In the genomic region with DNA sequence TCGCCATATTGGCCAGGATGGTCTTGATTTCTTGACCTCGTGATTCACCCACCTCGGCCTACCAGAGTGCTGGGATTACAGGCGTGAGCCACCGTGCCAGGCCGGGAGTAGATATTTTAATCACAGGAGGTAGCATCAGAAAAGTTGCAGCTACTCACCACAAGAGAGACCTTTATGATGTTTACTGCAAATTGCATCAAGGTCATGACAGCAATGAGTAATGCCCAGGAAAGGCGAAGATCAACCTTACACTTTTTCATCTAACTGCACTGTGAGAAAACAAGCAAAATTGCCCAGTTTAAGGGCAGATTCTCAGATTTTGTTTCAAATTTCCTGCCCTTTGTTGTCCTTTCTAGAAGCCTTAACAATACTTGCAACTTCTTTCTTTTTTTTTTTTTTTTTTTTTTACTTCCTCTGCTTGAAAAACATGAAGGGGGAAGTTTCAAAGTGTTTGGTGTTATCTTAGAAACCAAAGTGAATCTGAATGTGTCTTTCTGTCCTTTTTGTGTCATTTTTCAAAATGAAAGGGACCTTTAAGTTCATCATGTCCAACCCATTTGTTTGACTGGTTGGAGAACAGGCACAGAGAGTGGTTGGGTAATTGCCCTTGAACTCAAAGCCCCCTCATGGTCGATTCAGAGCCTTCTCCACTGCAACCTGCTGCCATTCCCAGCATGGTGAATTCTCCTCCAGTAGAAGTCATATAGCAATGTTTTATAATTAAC, we compare ENCODE assay signal across 10 cellular contexts. TPM values are rescaled to one million over a fixed set of nuclear protein-coding genes. Genes with fewer than 3 reads are reported as not detected.
DNase-seq lines count a peak whose midpoint lies in the region; ATAC-seq, FAIRE-seq and TF ChIP-seq lines count a peak whose summit lies in the region.
"Had no signal": no experiment of that assay in that cellular context is flagged by ENCODE, and none has a peak within 500 bp of the region (broad histone marks: within the 10 kb centered on the region; RNA-seq: fewer than 3 reads in every experiment).

No MANE protein-coding gene starts in this region.

- DNase-seq in OCI-LY7 (ENCODE audit: low spot score), result peak; percentile 51
- no peak for DNase-seq in ascending aorta (ENCODE audit: low spot score in 2 of 2)
- no peak for DNase-seq in osteocyte (ENCODE audit: extremely low spot score, unreplicated experiment)
- no peak for DNase-seq in DMS114 treated with DMSO at 0.1 percent for 48 hours (lab: John Stamatoyannopoulos, UW; ENCODE audit: unreplicated experiment)
- no peak for DNase-seq in GM12892 (ENCODE audit: insufficient read length)

- H3K4me1 ChIP-seq in OCI-LY7 (ENCODE audit: insufficient read depth, low read length, poor library complexity, severe bottlenecking), result peaks cover 99% of the 10 kb centered on the region
- H3K4me1 ChIP-seq in ascending aorta, result peaks cover 23 to 77% of the 10 kb centered on the region in 2 donors

- no peaks in the 10 kb centered on the region for H4K20me1 ChIP-seq in OCI-LY7 (ENCODE audit: insufficient read depth, low read length)

- H3K9me3 ChIP-seq in OCI-LY7 (ENCODE audit: low read length) (no peaks in the 10 kb centered on the region), ascending aorta (no peaks in the 10 kb centered on the region)

- CTCF ChIA-PET in OCI-LY7 (lab: Charles Lee; ENCODE audit: unreplicated experiment), result no interaction called here

- H3K36me3 ChIP-seq in OCI-LY7 (ENCODE audit: insufficient read depth, low read length), result peaks cover 22% of the 10 kb centered on the region
- H3K36me3 ChIP-seq in ascending aorta, result peaks cover 4 to 12% of the 10 kb centered on the region in 2 donors

- no peaks in the 10 kb centered on the region for H3K9me2 ChIP-seq in OCI-LY7 (ENCODE audit: insufficient read depth, low read length)

- H3K79me2 ChIP-seq in OCI-LY7 (ENCODE audit: insufficient read depth, low read depth, low read length), result peaks cover 97% of the 10 kb centered on the region

- peaks cover 52% of the 10 kb centered on the region for H3K4me1 Mint-ChIP-seq in osteocyte (ENCODE audit: unreplicated experiment)

- TF ChIP-seq CTCF in OCI-LY7 (conservative IDR thresholded peaks at IDR 0.05; ENCODE audit: low read length), result peak; percentile 40
- TF ChIP-seq CTCF in ascending aorta (IDR thresholded peaks at IDR 0.05), result no peak
- no peak for TF ChIP-seq CTCF in osteocyte (IDR thresholded peaks at IDR 0.05)

- H3K27ac ChIP-seq in OCI-LY7 (ENCODE audit: low read depth, low read length, poor library complexity, severe bottlenecking) (peak overlapping the region; percentile 81), ascending aorta (peak overlapping the region; percentile 22 to 58)

- ATAC-seq in GM18867 (IDR thresholded peaks at IDR 0.05; ENCODE audit: unreplicated experiment) (peak; percentile 59), HG02759 (IDR thresholded peaks at IDR 0.05; ENCODE audit: unreplicated experiment) (no peak), GM21515 (IDR thresholded peaks at IDR 0.05; ENCODE audit: unreplicated experiment) (no peak)

- H3K36me3 Mint-ChIP-seq in osteocyte (ENCODE audit: unreplicated experiment), result peaks cover 28% of the 10 kb centered on the region

- no peak overlapping the region for H2AFZ ChIP-seq in OCI-LY7 (ENCODE audit: low read length)

- FAIRE-seq in GM12892 (lab: Jason Lieb, UNC), result no peak
- FAIRE-seq: endometrium, H1 had no signal

- H3K27me3 Mint-ChIP-seq in osteocyte (ENCODE audit: unreplicated experiment), result no peaks in the 10 kb centered on the region

- peak overlapping the region; percentile 67 for H3K4me2 ChIP-seq in OCI-LY7 (ENCODE audit: low read length)

- H3K4me3 ChIP-seq in OCI-LY7 (ENCODE audit: low read depth, low read length, poor library complexity, severe bottlenecking) (peak overlapping the region; percentile 29), ascending aorta (no peak overlapping the region)

- H3K27ac Mint-ChIP-seq in osteocyte (ENCODE audit: unreplicated experiment), result peak overlapping the region; percentile 60

- no peaks in the 10 kb centered on the region for H3K27me3 ChIP-seq in ascending aorta

- no peak overlapping the region for H3K4me3 Mint-ChIP-seq in osteocyte (ENCODE audit: unreplicated experiment)

- POLR2A ChIA-PET in OCI-LY7 (lab: Charles Lee), result interaction anchor here (0.6 to 5.7 kb wide), 12 partner anchors 9 to 335 kb away, joined by 3 to 35 read pairs (median 4); a partner anchor contains a TSS

- BruUV-seq in OCI-LY7 (replicated peaks; lab: Mats Ljungman, UMichigan), result no TSS peak

- H3K9me3 Mint-ChIP-seq in osteocyte (ENCODE audit: unreplicated experiment), result no peaks in the 10 kb centered on the region

- no peak for TF ChIP-seq POLR2A in GM12892 (IDR thresholded peaks at IDR 0.05; ENCODE audit: low read depth, low read length)

- intact Hi-C loops in OCI-LY7 (cut with micrococcal nuclease; ENCODE audit: unreplicated experiment), result no loop called here
- intact Hi-C loops in ascending aorta (cut with DNase I), result no loop called here

RNA-seq across cellular contexts. Expression of a gene that starts 25.0 kb away (rescaled TPM):
- total RNA-seq in OCI-LY7 (2014; rRNA removed; shearing (Covaris generic)), result 28.1 and 29.6 TPM in 2 replicates
- 25.2 and 29.5 TPM in 2 replicates for total RNA-seq in OCI-LY7 (2022)
- 343 TPM for total RNA-seq in ascending aorta
- 71.5 and 72.1 TPM in 2 replicates for total RNA-seq in osteocyte
- 0.15 TPM for polyA plus RNA-seq in GM12892 (2012; ENCODE audit: missing spikeins)
